In genomic region chr7:43467406-43467805, GRCh38 we compare ENCODE assay signal across 23 cellular contexts.
A peak's percentile ranks its signal among the peaks of the same experiment; 100 is the strongest.
DNase-seq lines count a peak whose midpoint lies in the region; ATAC-seq, FAIRE-seq and TF ChIP-seq lines count a peak whose summit lies in the region.
"Had no signal": no experiment of that assay in that cellular context is flagged by ENCODE, and none has a peak within 500 bp of the region (broad histone marks: within the 10 kb centered on the region; RNA-seq: fewer than 3 reads in every experiment).

No MANE protein-coding gene starts in this region.

- intact Hi-C loops in GM12878 (cut with micrococcal nuclease; ENCODE audit: unreplicated experiment) = no loop called here

- no peak for FAIRE-seq in GM12878 (lab: Jason Lieb, UNC)
- FAIRE-seq: GM19239 had no signal

- no peak for TF ChIP-seq POLR2A in GM12878 (IDR thresholded peaks at IDR 0.05; ENCODE audit: low read depth, low read length)

- in situ Hi-C loops in GM12878 (cut with MboI) = no loop called here

- no peaks in the 10 kb centered on the region for H3K9me3 ChIP-seq in GM12878 (replicated peaks; ENCODE audit: control insufficient read depth, insufficient read depth, low read length)
- H3K9me3 ChIP-seq: ascending aorta, colonic mucosa, gastroesophageal sphincter, left lung, right atrium auricular region, upper lobe of left lung had no signal

- H3K4me1 ChIP-seq in GM12878 (ENCODE audit: control insufficient read depth, insufficient read depth, low read length) = peaks cover 2% of the 10 kb centered on the region; the same call in 1 of the 2 replicates
- H3K4me1 ChIP-seq: ascending aorta, colonic mucosa, left lung, right atrium auricular region, upper lobe of left lung had no signal

- no peaks in the 10 kb centered on the region for H4K20me1 ChIP-seq in GM12878 (ENCODE audit: control insufficient read depth, insufficient read depth)

- TF ChIP-seq RAD21 in GM12878 (IDR thresholded peaks at IDR 0.05; ENCODE audit: insufficient read depth, low read depth, low read length) = no peak

- CTCF ChIA-PET in GM12878 (lab: Yijun Ruan, JAX) = interaction anchor here (0.6 to 3.2 kb wide), 2 partner anchors 12 to 13 kb away, joined by 3 to 21 read pairs; no protein-coding TSS in a partner anchor

- H3K9ac ChIP-seq in GM12878 (ENCODE audit: control insufficient read depth, insufficient read depth, low read length) = no peak overlapping the region

- H3K4me2 ChIP-seq in GM12878 (ENCODE audit: control insufficient read depth, insufficient read depth) = no peak overlapping the region

- ATAC-seq in GM12878 (peak; percentile 44), GM21526 (IDR thresholded peaks at IDR 0.05; ENCODE audit: low FRiP score, unreplicated experiment) (no peak)
- ATAC-seq: gastroesophageal sphincter, HCT116, left lung had no signal

- peak; percentile 85 for DNase-seq in AG20443 (ENCODE audit: low spot score)
- DNase-seq in M059J (ENCODE audit: low read depth) = peak; percentile 47
- no peak for DNase-seq in GM12878 (ENCODE audit: low read depth, low spot score)
- DNase-seq in kidney tubule cell (ENCODE audit: low spot score) = peak; percentile 28
- no peak for DNase-seq in activated CD4-positive, alpha-beta T cell treated with anti-CD3 and anti-CD28 coated beads for 4 hours
- no peak for DNase-seq in GDM1 (lab: John Stamatoyannopoulos, UW)
- no peak for DNase-seq in DMS 273 (lab: John Stamatoyannopoulos, UW; ENCODE audit: unreplicated experiment)
- DNase-seq: activated CD4-positive, alpha-beta T cell treated with anti-CD3 and anti-CD28 coated beads, Interleukin-2, amount 50 U/mL, for 1 hour; colonic mucosa; KG1; left lung; NCI-H1417; stimulated activated CD4-positive, alpha-beta T cell treated with anti-CD3 and anti-CD28 coated beads, Interleukin-15, amount 100 ng/mL, for 24 hours; stimulated activated naive CD4-positive, alpha-beta T cell; SW 1271 had no signal

- no peak for TF ChIP-seq CTCF in GM12878 (IDR thresholded peaks at IDR 0.05 in 2 of 3, conservative IDR thresholded peaks at IDR 0.05 in 1 of 3; ENCODE audit: control insufficient read depth in 2 of 3, extremely low read depth in 1 of 3, insufficient read depth in 1 of 3, low read depth in 3 of 3, low read length in 3 of 3)

- H2AFZ ChIP-seq in GM12878 (ENCODE audit: control insufficient read depth, low read depth, low read length) = no peak overlapping the region

- no TSS peak for BruUV-seq in GM12878 (replicated peaks; lab: Mats Ljungman, UMichigan)

- H3K27ac ChIP-seq in GM12878 (ENCODE audit: control insufficient read depth, insufficient read depth) = no peak overlapping the region
- H3K27ac ChIP-seq: ascending aorta, colonic mucosa, gastroesophageal sphincter, left lung, right atrium auricular region, RWPE1, upper lobe of left lung had no signal

- no peak overlapping the region for H3K4me3 ChIP-seq in GM12878
- H3K4me3 ChIP-seq: ascending aorta, colonic mucosa, gastroesophageal sphincter, left lung, right atrium auricular region, upper lobe of left lung had no signal

- RAD21 ChIA-PET in GM12878 (lab: Charles Lee; ENCODE audit: unreplicated experiment) = no interaction called here

- no peak for TF ChIP-seq EP300 in GM12878 (IDR thresholded peaks at IDR 0.05; ENCODE audit: borderline replicate concordance in 1 of 2, control insufficient read depth in 1 of 2, low read depth in 2 of 2, low read length in 2 of 2)

- SMC1A ChIA-PET in GM12878 (lab: Charles Lee; ENCODE audit: uncharacterized antibody, unreplicated experiment) = no interaction called here

- H3K27me3 ChIP-seq in GM12878 (replicated peaks in 1 of 2; ENCODE audit: control insufficient read depth in 2 of 2, insufficient read depth in 2 of 2, low read length in 1 of 2) = no peaks in the 10 kb centered on the region; a peak in 1 of 4 replicates
- H3K27me3 ChIP-seq: ascending aorta, colonic mucosa, gastroesophageal sphincter, left lung, right atrium auricular region, upper lobe of left lung had no signal

- H3K36me3 ChIP-seq in GM12878 (ENCODE audit: control insufficient read depth in 2 of 2, insufficient read depth in 2 of 2, low read length in 1 of 2) = no peaks in the 10 kb centered on the region
- H3K36me3 ChIP-seq: ascending aorta, colonic mucosa, gastroesophageal sphincter, left lung, right atrium auricular region, upper lobe of left lung had no signal

- 68% methylated on average over 5 of the region's 5 CpGs for WGBS in GM12878 (ENCODE audit: insufficient coverage, insufficient replicate concordance, low lambda C conversion rate, missing lambda C conversion rate)

- H3K79me2 ChIP-seq in GM12878 (ENCODE audit: control insufficient read depth, insufficient read depth, low read length) = no peaks in the 10 kb centered on the region

- POLR2A ChIA-PET in GM12878 (lab: Charles Lee) = no interaction called here

TF ChIP-seq in GM12878, 131 proteins besides CTCF, POLR2A, EP300 and RAD21:
- TF ChIP-seq, protein P1, sequence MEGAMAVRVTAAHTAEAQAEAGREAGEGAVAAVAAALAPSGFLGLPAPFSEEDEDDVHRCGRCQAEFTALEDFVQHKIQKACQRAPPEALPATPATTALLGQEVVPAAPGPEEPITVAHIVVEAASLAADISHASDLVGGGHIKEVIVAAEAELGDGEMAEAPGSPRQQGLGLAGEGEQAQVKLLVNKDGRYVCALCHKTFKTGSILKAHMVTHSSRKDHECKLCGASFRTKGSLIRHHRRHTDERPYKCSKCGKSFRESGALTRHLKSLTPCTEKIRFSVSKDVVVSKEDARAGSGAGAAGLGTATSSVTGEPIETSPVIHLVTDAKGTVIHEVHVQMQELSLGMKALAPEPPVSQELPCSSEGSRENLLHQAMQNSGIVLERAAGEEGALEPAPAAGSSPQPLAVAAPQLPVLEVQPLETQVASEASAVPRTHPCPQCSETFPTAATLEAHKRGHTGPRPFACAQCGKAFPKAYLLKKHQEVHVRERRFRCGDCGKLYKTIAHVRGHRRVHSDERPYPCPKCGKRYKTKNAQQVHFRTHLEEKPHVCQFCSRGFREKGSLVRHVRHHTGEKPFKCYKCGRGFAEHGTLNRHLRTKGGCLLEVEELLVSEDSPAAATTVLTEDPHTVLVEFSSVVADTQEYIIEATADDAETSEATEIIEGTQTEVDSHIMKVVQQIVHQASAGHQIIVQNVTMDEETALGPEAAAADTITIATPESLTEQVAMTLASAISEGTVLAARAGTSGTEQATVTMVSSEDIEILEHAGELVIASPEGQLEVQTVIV (IDR thresholded peaks at IDR 0.05; ENCODE audit: borderline replicate concordance, partially characterized antibody) = no peak
- TF ChIP-seq REST (IDR thresholded peaks at IDR 0.05; ENCODE audit: low read depth, low read length) (no peak), RUNX3 (IDR thresholded peaks at IDR 0.05; ENCODE audit: low read length) (no peak), BCL11A (IDR thresholded peaks at IDR 0.05; ENCODE audit: low read depth, low read length) (no peak), WRNIP1 (IDR thresholded peaks at IDR 0.05; ENCODE audit: borderline replicate concordance, low read depth, low read length) (no peak), TCF3 (IDR thresholded peaks at IDR 0.05; ENCODE audit: borderline replicate concordance, insufficient read depth, low read depth, low read length) (no peak), ZNF622 (IDR thresholded peaks at IDR 0.05) (no peak), IRF4 (IDR thresholded peaks at IDR 0.05; ENCODE audit: low read depth, low read length) (no peak), BRCA1 (IDR thresholded peaks at IDR 0.05; ENCODE audit: low read depth, low read length) (no peak), FOS (IDR thresholded peaks at IDR 0.05; ENCODE audit: borderline replicate concordance, extremely low read depth, insufficient read length) (no peak)

Comparison
In these comparisons a context has a peak if more than half of its experiments do, and no peak if none do; other contexts are left out.
1. DNase-seq: peak in AG20443 (single experiment), M059J (single experiment) and kidney tubule cell (single experiment); none in GM12878 (single experiment), activated CD4-positive, alpha-beta T cell treated with anti-CD3 and anti-CD28 coated beads for 4 hours (0 of 2), GDM1 (single experiment) and DMS 273 (single experiment).